Comparison of ENCODE assay signal across 27 cellular contexts in genomic region chr1:219668446-219668845, GRCh38. TPM values are rescaled to one million over a fixed set of nuclear protein-coding genes. Genes with fewer than 3 reads are reported as not detected.
"Had no signal": no experiment of that assay in that cellular context is flagged by ENCODE, and none has a peak within 500 bp of the region (broad histone marks: within the 10 kb centered on the region; RNA-seq: fewer than 3 reads in every experiment).

No MANE protein-coding gene starts in this region.

- H3K4me1 ChIP-seq: foreskin keratinocyte, lower lobe of right lung had no signal

- H3K27me3 ChIP-seq: dorsolateral prefrontal cortex, esophagus muscularis mucosa, foreskin keratinocyte, gastroesophageal sphincter, heart left ventricle, hepatocyte had no signal

- H3K4me2 ChIP-seq: hepatocyte had no signal

- H3K9me3 ChIP-seq: esophagus muscularis mucosa, gastroesophageal sphincter, heart left ventricle, left ventricle myocardium inferior, lower lobe of right lung, mucosa of descending colon had no signal

- DNase-seq: dermis blood vessel endothelial cell; dorsolateral prefrontal cortex; effector CD4-positive, alpha-beta T cell; effector memory CD4-positive, alpha-beta T cell; foreskin keratinocyte; heart left ventricle; hypothalamus; left cardiac atrium; left ventricle myocardium inferior; lower lobe of right lung; mesenchymal stem cell; mucosa of descending colon; naive thymus-derived CD4-positive, alpha-beta T cell had no signal

- H3K27ac ChIP-seq: coronary artery, dorsolateral prefrontal cortex, esophagus muscularis mucosa, foreskin keratinocyte, gastroesophageal sphincter, heart left ventricle, hepatocyte, left ventricle myocardium inferior, lower lobe of right lung had no signal

- FAIRE-seq: colon, endothelial cell of umbilical vein, frontal cortex, islet of Langerhans, keratinocyte had no signal

- H2AFZ ChIP-seq: hepatocyte had no signal

- ATAC-seq: foreskin keratinocyte; gastroesophageal sphincter; heart left ventricle; left cardiac atrium; lower lobe of right lung; mucosa of descending colon; naive thymus-derived CD4-positive, alpha-beta T cell had no signal

- H3K36me3 ChIP-seq: esophagus muscularis mucosa, gastroesophageal sphincter, heart left ventricle, left ventricle myocardium inferior, lower lobe of right lung had no signal

- H3K79me2 ChIP-seq: hepatocyte had no signal

- H3K4me3 ChIP-seq: coronary artery, dorsolateral prefrontal cortex, esophagus muscularis mucosa, gastroesophageal sphincter, heart left ventricle, hepatocyte, left ventricle myocardium inferior, lower lobe of right lung, mucosa of descending colon had no signal

RNA-seq across cellular contexts. Expression of gene ZC3H11B, which starts 55.5 kb away (rescaled TPM):
- total RNA-seq: endothelial cell of umbilical vein; epithelial cell of proximal tubule; esophagus muscularis mucosa; fibroblast of lung; fibroblast of villous mesenchyme; frontal cortex; gastroesophageal sphincter; hepatocyte; lung microvascular endothelial cell; mesenteric fat pad; mucosa of descending colon; naive thymus-derived CD4-positive, alpha-beta T cell had no signal
- polyA plus RNA-seq: endothelial cell of umbilical vein; foreskin keratinocyte; hepatocyte; naive thymus-derived CD4-positive, alpha-beta T cell had no signal
